ENCODE assay signal across 15 cellular contexts in genomic region chr9:123687246-123687721, GRCh38.
DNase-seq lines count a peak whose midpoint lies in the region; ATAC-seq, FAIRE-seq and TF ChIP-seq lines count a peak whose summit lies in the region.
"Had no signal": no experiment of that assay in that cellular context is flagged by ENCODE, and none has a peak within 500 bp of the region (broad histone marks: within the 10 kb centered on the region; RNA-seq: fewer than 3 reads in every experiment).

No MANE protein-coding gene starts in this region.

- RAD21 ChIA-PET in GM12878 (lab: Charles Lee; ENCODE audit: unreplicated experiment): interaction anchor here (1.2 to 4.4 kb wide), 8 partner anchors 9 to 353 kb away, joined by 3 to 20 read pairs (median 6); no protein-coding TSS in a partner anchor

- TF ChIP-seq EP300 in GM12878 (IDR thresholded peaks at IDR 0.05; ENCODE audit: borderline replicate concordance in 1 of 2, control insufficient read depth in 1 of 2, low read depth in 2 of 2, low read length in 2 of 2): no peak

- H3K36me3 ChIP-seq in GM12878 (ENCODE audit: control insufficient read depth in 2 of 2, insufficient read depth in 2 of 2, low read length in 1 of 2): no peaks in the 10 kb centered on the region

- in situ Hi-C loops in GM12878 (cut with MboI): no loop called here

- H3K4me2 ChIP-seq in GM12878 (ENCODE audit: control insufficient read depth, insufficient read depth): peak overlapping the region; percentile 38; the same call in 1 of the 2 replicates
- H3K4me2 ChIP-seq: A549 had no signal

- peaks cover 33% of the 10 kb centered on the region for H3K4me1 ChIP-seq in GM12878 (ENCODE audit: control insufficient read depth, insufficient read depth, low read length)

- ATAC-seq in GM12878: peak; percentile 55
- ATAC-seq: A549, SK-N-SH treated with all-trans-retinoic acid at 6 μM for 48 hours had no signal

- WGBS in GM12878 (ENCODE audit: insufficient coverage, insufficient replicate concordance, low lambda C conversion rate, missing lambda C conversion rate): 63% methylated on average over 6 of the region's 6 CpGs

- CTCF ChIA-PET in GM12878 (lab: Yijun Ruan, JAX) (interaction anchor here (0.7 to 2.3 kb wide), 8 partner anchors 11 to 354 kb away, joined by 3 to 11 read pairs (median 4); no protein-coding TSS in a partner anchor), GM10248 (lab: Yijun Ruan, JAX) (interaction anchor here (1.2 to 4.9 kb wide), 3 partner anchors 10 to 49 kb away, joined by 3 to 43 read pairs (median 3); no protein-coding TSS in a partner anchor)

- peak overlapping the region; percentile 29; the same call in 1 of the 2 replicates for H3K4me3 ChIP-seq in GM12878
- H3K4me3 ChIP-seq: A549, skin epidermis had no signal

- POLR2A ChIA-PET in GM12878 (lab: Charles Lee) (interaction anchor here (0.8 to 1.9 kb wide), 6 partner anchors 9 to 51 kb away, joined by 3 to 5 read pairs (median 4); no protein-coding TSS in a partner anchor), GM10248 (lab: Yijun Ruan, JAX) (no interaction called here)

- H3K27me3 ChIP-seq in GM12878 (replicated peaks in 1 of 2; ENCODE audit: control insufficient read depth in 2 of 2, insufficient read depth in 2 of 2, low read length in 1 of 2): no peaks in the 10 kb centered on the region

- no peak for TF ChIP-seq POLR2A in GM12878 (IDR thresholded peaks at IDR 0.05; ENCODE audit: low read depth, low read length)

- DNase-seq in NCI-H146 (lab: John Stamatoyannopoulos, UW) (peak; percentile 1), NCI-H146 treated with DMSO at 0.1 percent for 48 hours (lab: John Stamatoyannopoulos, UW; ENCODE audit: unreplicated experiment) (no peak), NCI-H1436 treated with DMSO at 0.1 percent for 48 hours (lab: John Stamatoyannopoulos, UW) (peak; percentile 18), GM12878 (ENCODE audit: low read depth, low spot score) (no peak), renal cortical epithelial cell (ENCODE audit: low read depth) (peak; percentile 4), GM10248 (ENCODE audit: extremely low spot score) (no peak), NCI-H1048 (lab: John Stamatoyannopoulos, UW) (no peak)
- DNase-seq in stimulated activated CD4-positive, alpha-beta T cell treated with anti-CD3 and anti-CD28 coated beads, Interleukin-1b, Interleukin-23, amount 100 ng/mL, for 48 hours: no peak
- DNase-seq: activated CD4-positive, alpha-beta T cell treated with anti-CD3 and anti-CD28 coated beads, Interleukin-2, amount 50 U/mL, for 4 hours; DND-41; effector CD4-positive, alpha-beta T cell; NCI-H345 had no signal

- no peak overlapping the region for H3K9ac ChIP-seq in GM12878 (ENCODE audit: control insufficient read depth, insufficient read depth, low read length)

- no peak for FAIRE-seq in GM12878 (lab: Jason Lieb, UNC)

- H3K9me3 ChIP-seq in GM12878 (replicated peaks; ENCODE audit: control insufficient read depth, insufficient read depth, low read length): no peaks in the 10 kb centered on the region
- H3K9me3 ChIP-seq: A549 had no signal

- intact Hi-C loops in GM12878 (cut with micrococcal nuclease; ENCODE audit: unreplicated experiment): no loop called here

- SMC1A ChIA-PET in GM12878 (lab: Charles Lee; ENCODE audit: uncharacterized antibody, unreplicated experiment): interaction anchor here (0.6 to 6.2 kb wide), 22 partner anchors 8 to 353 kb away, joined by 3 to 103 read pairs (median 6); no protein-coding TSS in a partner anchor

- no peaks in the 10 kb centered on the region; the same call in 1 of the 2 replicates for H3K79me2 ChIP-seq in GM12878 (ENCODE audit: control insufficient read depth, insufficient read depth, low read length)

- peak overlapping the region; percentile 11; the same call in 1 of the 2 replicates for H3K27ac ChIP-seq in GM12878 (ENCODE audit: control insufficient read depth, insufficient read depth)
- H3K27ac ChIP-seq: A549, skin epidermis had no signal

- no peaks in the 10 kb centered on the region for H4K20me1 ChIP-seq in GM12878 (ENCODE audit: control insufficient read depth, insufficient read depth)

- TF ChIP-seq RAD21 in GM12878 (IDR thresholded peaks at IDR 0.05; ENCODE audit: insufficient read depth, low read depth, low read length): no peak

- H2AFZ ChIP-seq in GM12878 (ENCODE audit: control insufficient read depth, low read depth, low read length): no peak overlapping the region

- no TSS peak for BruUV-seq in GM12878 (replicated peaks; lab: Mats Ljungman, UMichigan)

- TF ChIP-seq CTCF in GM12878 (IDR thresholded peaks at IDR 0.05 in 2 of 3, conservative IDR thresholded peaks at IDR 0.05 in 1 of 3; ENCODE audit: control insufficient read depth in 2 of 3, extremely low read depth in 1 of 3, insufficient read depth in 1 of 3, low read depth in 3 of 3, low read length in 3 of 3) (no peak), GM10248 (IDR thresholded peaks at IDR 0.05; ENCODE audit: control extremely low read depth, extremely low read depth, low read depth, missing control alignments) (no peak)

TF ChIP-seq in GM12878, 131 proteins besides CTCF, POLR2A, EP300 and RAD21 (continues in another document):
- TF ChIP-seq HDAC2 (IDR thresholded peaks at IDR 0.05) (no peak), CHD1 (IDR thresholded peaks at IDR 0.05; ENCODE audit: low read depth, low read length) (no peak), GABPA (IDR thresholded peaks at IDR 0.05; ENCODE audit: low read depth) (no peak), NR2F1 (conservative IDR thresholded peaks at IDR 0.05) (peak; percentile 74), TCF7 (IDR thresholded peaks at IDR 0.05; ENCODE audit: borderline replicate concordance) (no peak), MTA3 (IDR thresholded peaks at IDR 0.05; ENCODE audit: borderline replicate concordance, low read length) (no peak), JUNB (IDR thresholded peaks at IDR 0.05) (no peak), TARDBP (IDR thresholded peaks at IDR 0.05; ENCODE audit: borderline replicate concordance) (no peak), SP1 (IDR thresholded peaks at IDR 0.05; ENCODE audit: low read depth, low read length) (no peak), SPI1 (IDR thresholded peaks at IDR 0.05; ENCODE audit: borderline replicate concordance, insufficient read depth, low read depth, low read length) (peak; percentile 34; the same call in 1 of the 2 replicates), NRF1 (conservative IDR thresholded peaks at IDR 0.05; ENCODE audit: low read depth, low read length) (no peak), NR2C1 (IDR thresholded peaks at IDR 0.05) (peak; percentile 44; the same call in 1 of the 2 replicates), ZNF217 (IDR thresholded peaks at IDR 0.05) (no peak), BHLHE40 (IDR thresholded peaks at IDR 0.05; ENCODE audit: borderline replicate concordance in 1 of 2, low read depth in 2 of 2, low read length in 1 of 2) (no peak), POU2F2 (IDR thresholded peaks at IDR 0.05; ENCODE audit: borderline replicate concordance, low read depth, low read length) (no peak), YBX1 (IDR thresholded peaks at IDR 0.05) (no peak), ZNF687 (IDR thresholded peaks at IDR 0.05) (peak; percentile 56; the same call in 1 of the 2 replicates)

Comparison
In these comparisons a context has a peak if more than half of its experiments do, and no peak if none do; other contexts are left out.
1. DNase-seq: peak in NCI-H146 (single experiment), NCI-H1436 treated with DMSO at 0.1 percent for 48 hours (single experiment) and renal cortical epithelial cell (single experiment); none in NCI-H146 treated with DMSO at 0.1 percent for 48 hours (single experiment), GM12878 (single experiment), GM10248 (single experiment), NCI-H1048 (single experiment) and stimulated activated CD4-positive, alpha-beta T cell treated with anti-CD3 and anti-CD28 coated beads, Interleukin-1b, Interleukin-23, amount 100 ng/mL, for 48 hours (single experiment).